Comparison of ENCODE assay signal across 1 cellular context in the genomic region with DNA sequence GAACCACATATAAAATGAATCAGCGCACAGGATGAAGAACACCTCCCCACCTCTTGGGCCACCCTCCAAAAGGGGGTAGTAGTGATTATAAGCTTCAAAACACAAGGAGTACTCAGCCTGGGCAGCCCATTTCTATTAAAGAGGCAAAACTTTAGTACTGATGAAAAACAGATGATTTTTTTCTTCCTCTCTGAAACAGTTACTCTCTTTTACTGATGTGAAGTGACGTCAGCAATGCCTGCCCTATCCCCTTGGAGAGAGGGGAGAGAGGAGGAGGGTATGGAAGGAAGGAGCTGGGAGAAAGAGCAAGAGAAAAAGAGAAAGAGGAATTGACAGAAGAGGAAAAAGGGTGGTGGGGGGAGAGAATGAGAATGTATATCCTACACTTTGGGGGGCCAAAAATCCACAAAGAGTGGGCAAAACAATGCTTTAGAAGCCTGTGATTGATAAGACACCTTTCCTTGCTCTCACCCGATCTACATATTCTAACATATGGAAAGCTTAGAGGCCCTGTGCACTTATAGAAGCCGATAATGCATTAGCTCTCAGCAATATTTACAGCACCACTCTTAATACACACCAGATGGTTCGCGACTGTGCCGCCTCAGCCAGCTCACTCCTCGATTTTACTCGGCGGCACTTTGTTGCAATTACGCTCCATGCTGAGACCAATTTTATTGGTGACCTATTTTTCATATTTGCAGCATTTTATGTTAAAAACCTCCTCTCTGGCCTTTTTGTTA.
TF ChIP-seq lines count a peak whose summit lies in the region.

No MANE protein-coding gene starts in this region.

TF ChIP-seq in IMR-90, 13 proteins besides CTCF, POLR2A, EP300 and RAD21:
- TF ChIP-seq FOS (IDR thresholded peaks at IDR 0.05; ENCODE audit: low read depth, low read length) (no peak), RFX5 (IDR thresholded peaks at IDR 0.05; ENCODE audit: low read depth, low read length) (no peak), SMC3 (IDR thresholded peaks at IDR 0.05; ENCODE audit: low read depth, low read length) (no peak), MAFK (IDR thresholded peaks at IDR 0.05; ENCODE audit: low read depth, low read length) (no peak), MAZ (IDR thresholded peaks at IDR 0.05; ENCODE audit: borderline replicate concordance, low read depth, low read length) (no peak), CHD1 (IDR thresholded peaks at IDR 0.05; ENCODE audit: low read depth, low read length) (no peak), RCOR1 (IDR thresholded peaks at IDR 0.05; ENCODE audit: insufficient replicate concordance, low read length) (no peak), CEBPB (IDR thresholded peaks at IDR 0.05; ENCODE audit: low read depth, low read length) (no peak), BHLHE40 (IDR thresholded peaks at IDR 0.05; ENCODE audit: low read depth, low read length) (no peak), MXI1 (IDR thresholded peaks at IDR 0.05; ENCODE audit: borderline replicate concordance, low read depth, low read length) (no peak), NFE2L2 (IDR thresholded peaks at IDR 0.05; ENCODE audit: low read depth, low read length) (no peak)
- TF ChIP-seq, protein P1, sequence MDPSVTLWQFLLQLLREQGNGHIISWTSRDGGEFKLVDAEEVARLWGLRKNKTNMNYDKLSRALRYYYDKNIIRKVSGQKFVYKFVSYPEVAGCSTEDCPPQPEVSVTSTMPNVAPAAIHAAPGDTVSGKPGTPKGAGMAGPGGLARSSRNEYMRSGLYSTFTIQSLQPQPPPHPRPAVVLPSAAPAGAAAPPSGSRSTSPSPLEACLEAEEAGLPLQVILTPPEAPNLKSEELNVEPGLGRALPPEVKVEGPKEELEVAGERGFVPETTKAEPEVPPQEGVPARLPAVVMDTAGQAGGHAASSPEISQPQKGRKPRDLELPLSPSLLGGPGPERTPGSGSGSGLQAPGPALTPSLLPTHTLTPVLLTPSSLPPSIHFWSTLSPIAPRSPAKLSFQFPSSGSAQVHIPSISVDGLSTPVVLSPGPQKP (IDR thresholded peaks at IDR 0.05; ENCODE audit: borderline replicate concordance, low read depth, low read length) = no peak
- TF ChIP-seq, protein P2, sequence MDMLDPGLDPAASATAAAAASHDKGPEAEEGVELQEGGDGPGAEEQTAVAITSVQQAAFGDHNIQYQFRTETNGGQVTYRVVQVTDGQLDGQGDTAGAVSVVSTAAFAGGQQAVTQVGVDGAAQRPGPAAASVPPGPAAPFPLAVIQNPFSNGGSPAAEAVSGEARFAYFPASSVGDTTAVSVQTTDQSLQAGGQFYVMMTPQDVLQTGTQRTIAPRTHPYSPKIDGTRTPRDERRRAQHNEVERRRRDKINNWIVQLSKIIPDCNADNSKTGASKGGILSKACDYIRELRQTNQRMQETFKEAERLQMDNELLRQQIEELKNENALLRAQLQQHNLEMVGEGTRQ (IDR thresholded peaks at IDR 0.05; ENCODE audit: low read depth, low read length) = no peak
TF ChIP-seq in IMR-90: peak in this region for 0.
